38 cellular contexts compared by ENCODE assay signal in the genomic region with DNA sequence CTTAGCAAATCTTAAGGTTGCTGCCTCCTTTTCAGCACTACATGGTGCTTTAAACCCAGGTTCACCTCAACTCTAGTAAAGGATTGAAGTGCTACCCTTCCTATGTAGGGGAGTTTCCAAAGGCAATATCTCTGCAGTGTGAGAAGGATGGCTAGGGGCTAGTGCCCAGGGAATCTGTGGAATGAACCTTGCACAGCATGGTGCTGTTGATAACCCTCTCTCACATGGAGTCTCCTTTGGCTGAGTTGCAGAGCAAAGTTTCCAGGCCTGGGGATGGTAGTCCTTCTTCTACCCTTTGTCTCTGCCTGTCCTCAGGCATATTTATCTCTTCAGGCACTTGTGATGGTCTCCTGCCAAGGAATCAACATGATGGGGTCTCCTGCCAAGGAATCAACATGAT. TPM values are rescaled to one million over a fixed set of nuclear protein-coding genes. Genes with fewer than 3 reads are reported as not detected.
"Had no signal": no experiment of that assay in that cellular context is flagged by ENCODE, and none has a peak within 500 bp of the region (broad histone marks: within the 10 kb centered on the region; RNA-seq: fewer than 3 reads in every experiment).

No MANE protein-coding gene starts in this region.

- H3K36me3 ChIP-seq: adrenal gland, esophagus squamous epithelium, gastroesophageal sphincter, heart right ventricle, WERI-Rb-1 had no signal

- H3K4me1 Mint-ChIP-seq: activated CD4-positive, alpha-beta T cell treated with anti-CD3 and anti-CD28 coated beads for 36 hours; activated CD4-positive, alpha-beta T cell treated with anti-CD3 and anti-CD28 coated beads, Interleukin-2, amount 10 ng/mL, durations not matched to agents 7 days and 5 days; activated naive CD4-positive, alpha-beta T cell treated with anti-CD3 and anti-CD28 coated beads, Interleukin-2, amount 50 U/mL, for 24 hours; activated naive CD8-positive, alpha-beta T cell treated with anti-CD3 and anti-CD28 coated beads for 36 hours; activated naive CD8-positive, alpha-beta T cell treated with anti-CD3 and anti-CD28 coated beads, Interleukin-2, amount 50 U/mL, for 24 hours; T-helper 17 cell had no signal

- H3K4me3 ChIP-seq: adrenal gland, body of pancreas, esophagus squamous epithelium, gastroesophageal sphincter, heart right ventricle had no signal

- H3K27ac ChIP-seq: adrenal gland, body of pancreas, epithelial cell of prostate, esophagus squamous epithelium, gastroesophageal sphincter, heart right ventricle, WERI-Rb-1 had no signal

- H3K9me3 Mint-ChIP-seq: activated naive CD4-positive, alpha-beta T cell treated with anti-CD3 and anti-CD28 coated beads, Interleukin-2, amount 50 U/mL, for 24 hours had no signal

- ATAC-seq: activated CD4-positive, alpha-beta T cell treated with anti-CD3 and anti-CD28 coated beads for 36 hours; activated CD8-positive, alpha-beta T cell treated with anti-CD3 and anti-CD28 coated beads for 36 hours; activated naive CD8-positive, alpha-beta T cell treated with anti-CD3 and anti-CD28 coated beads, Interleukin-2, amount 50 U/mL, for 24 hours; body of pancreas; effector memory CD8-positive, alpha-beta T cell; gastroesophageal sphincter; heart right ventricle; T-helper 17 cell had no signal

- H3K4me1 ChIP-seq: adrenal gland, body of pancreas, esophagus squamous epithelium, gastroesophageal sphincter, heart right ventricle had no signal

- H3K27me3 ChIP-seq: adrenal gland, body of pancreas, esophagus squamous epithelium, gastroesophageal sphincter, heart right ventricle had no signal

- DNase-seq: activated CD4-positive, alpha-beta T cell treated with anti-CD3 and anti-CD28 coated beads for 36 hours; activated CD4-positive, alpha-beta T cell treated with anti-CD3 and anti-CD28 coated beads, Interleukin-2, amount 10 ng/mL, durations not matched to agents 7 days and 5 days; activated CD4-positive, alpha-beta T cell treated with anti-CD3 and anti-CD28 coated beads, Interleukin-2, amount 50 U/mL, for 48 hours; activated CD4-positive, CD25-positive, alpha-beta regulatory T cell; activated CD4-positive, CD25-positive, alpha-beta regulatory T cell treated with anti-CD3 and anti-CD28 coated beads, Interleukin-2, amount 50 U/mL, for 72 hours; activated CD8-positive, alpha-beta memory T cell treated with anti-CD3 and anti-CD28 coated beads for 24 hours; activated CD8-positive, alpha-beta T cell treated with anti-CD3 and anti-CD28 coated beads for 36 hours; activated effector memory CD4-positive, alpha-beta T cell treated with anti-CD3 and anti-CD28 coated beads, Interleukin-2, amount 50 U/mL, for 16 hours; activated naive CD4-positive, alpha-beta T cell treated with anti-CD3 and anti-CD28 coated beads for 36 hours; activated naive CD8-positive, alpha-beta T cell treated with anti-CD3 and anti-CD28 coated beads for 36 hours; activated naive CD8-positive, alpha-beta T cell treated with anti-CD3 and anti-CD28 coated beads, Interleukin-2, amount 50 U/mL, for 24 hours; activated T-cell treated with anti-CD3 and anti-CD28 coated beads, Interleukin-2, amount 50 U/mL, for 1 hour; activated T-cell treated with anti-CD3 and anti-CD28 coated beads, Interleukin-2, amount 50 U/mL, for 48 hours; adrenal gland; amygdala; aorta; body of pancreas; caudate nucleus; cortex of kidney; dermis blood vessel endothelial cell; effector CD4-positive, alpha-beta T cell; effector memory CD8-positive, alpha-beta T cell; esophagus squamous epithelium; foreskin melanocyte; heart right ventricle; hippocampal formation; T-helper 17 cell; T1000; WERI-Rb-1 had no signal

- H3K4me3 Mint-ChIP-seq: activated CD4-positive, alpha-beta T cell treated with anti-CD3 and anti-CD28 coated beads for 36 hours; activated CD4-positive, alpha-beta T cell treated with anti-CD3 and anti-CD28 coated beads, Interleukin-2, amount 10 ng/mL, durations not matched to agents 7 days and 5 days; activated CD8-positive, alpha-beta T cell treated with anti-CD3 and anti-CD28 coated beads for 36 hours; activated naive CD4-positive, alpha-beta T cell treated with anti-CD3 and anti-CD28 coated beads for 36 hours; activated naive CD4-positive, alpha-beta T cell treated with anti-CD3 and anti-CD28 coated beads, Interleukin-2, amount 50 U/mL, for 24 hours; activated naive CD8-positive, alpha-beta T cell treated with anti-CD3 and anti-CD28 coated beads for 36 hours; activated naive CD8-positive, alpha-beta T cell treated with anti-CD3 and anti-CD28 coated beads, Interleukin-2, amount 50 U/mL, for 24 hours; activated T-helper 1 cell treated with anti-CD3 and anti-CD28 coated beads, Interleukin-12 subunit alpha, Interleukin-12 subunit beta, Interleukin-2, Interleukin-4 antibody, amounts not matched to agents 30 ng/mL and 10 ng/mL and 1 ng/mL, durations not matched to agents 14 hours and 24 hours and 36 hours; effector memory CD8-positive, alpha-beta T cell; T-helper 17 cell; T-helper 2 cell treated with Interferon-gamma antibody and Interleukin-4, amounts not matched to agents 5 μg/mL and 100 μg/mL, for 36 hours had no signal

- H3K27ac Mint-ChIP-seq: activated CD4-positive, alpha-beta T cell treated with anti-CD3 and anti-CD28 coated beads for 36 hours; activated CD4-positive, alpha-beta T cell treated with anti-CD3 and anti-CD28 coated beads, Interleukin-2, amount 10 ng/mL, durations not matched to agents 7 days and 5 days; activated CD8-positive, alpha-beta T cell treated with anti-CD3 and anti-CD28 coated beads for 36 hours; activated naive CD4-positive, alpha-beta T cell treated with anti-CD3 and anti-CD28 coated beads for 36 hours; activated naive CD4-positive, alpha-beta T cell treated with anti-CD3 and anti-CD28 coated beads, Interleukin-2, amount 50 U/mL, for 24 hours; activated naive CD8-positive, alpha-beta T cell treated with anti-CD3 and anti-CD28 coated beads for 36 hours; activated naive CD8-positive, alpha-beta T cell treated with anti-CD3 and anti-CD28 coated beads, Interleukin-2, amount 50 U/mL, for 24 hours; activated T-helper 1 cell treated with anti-CD3 and anti-CD28 coated beads, Interleukin-12 subunit alpha, Interleukin-12 subunit beta, Interleukin-2, Interleukin-4 antibody, amounts not matched to agents 30 ng/mL and 10 ng/mL and 1 ng/mL, durations not matched to agents 14 hours and 24 hours and 36 hours; activated T-helper 2 cell treated with anti-CD3 and anti-CD28 coated beads, Interferon-gamma antibody, Interleukin-2, Interleukin-4, amounts not matched to agents 10 μg/mL and 5 μg/mL and 100 μg/mL, durations not matched to agents 14 hours and 24 hours and 36 hours; effector memory CD8-positive, alpha-beta T cell; T-helper 17 cell; T-helper 2 cell treated with Interferon-gamma antibody and Interleukin-4, amounts not matched to agents 5 μg/mL and 100 μg/mL, for 36 hours had no signal

- H3K27me3 Mint-ChIP-seq: activated CD4-positive, alpha-beta T cell treated with anti-CD3 and anti-CD28 coated beads for 36 hours; activated CD4-positive, alpha-beta T cell treated with anti-CD3 and anti-CD28 coated beads, Interleukin-2, amount 10 ng/mL, durations not matched to agents 7 days and 5 days; activated naive CD4-positive, alpha-beta T cell treated with anti-CD3 and anti-CD28 coated beads, Interleukin-2, amount 50 U/mL, for 24 hours; activated naive CD8-positive, alpha-beta T cell treated with anti-CD3 and anti-CD28 coated beads for 36 hours; activated naive CD8-positive, alpha-beta T cell treated with anti-CD3 and anti-CD28 coated beads, Interleukin-2, amount 50 U/mL, for 24 hours; effector memory CD8-positive, alpha-beta T cell had no signal

RNA-seq across cellular contexts. Expression of gene AXDND1, which starts 59.4 kb away (rescaled TPM):
- total RNA-seq: activated T-helper 1 cell treated with anti-CD3 and anti-CD28 coated beads, Interleukin-12 subunit alpha, Interleukin-12 subunit beta, Interleukin-2, Interleukin-4 antibody, amounts not matched to agents 30 ng/mL and 10 ng/mL and 1 ng/mL, durations not matched to agents 14 hours and 24 hours and 36 hours; aorta; endothelial cell of umbilical vein; fibroblast of villous mesenchyme; glomerular endothelial cell had no signal
